6 cellular contexts compared by ENCODE assay signal in genomic region chr5:11715797-11716196, GRCh38.
"Had no signal": no experiment of that assay in that cellular context is flagged by ENCODE, and none has a peak within 500 bp of the region (broad histone marks: within the 10 kb centered on the region; RNA-seq: fewer than 3 reads in every experiment).

No MANE protein-coding gene starts in this region.

- DNase-seq: H9, HCEC 1CT, KG1 had no signal

- ATAC-seq: GM23338, HepG2 had no signal

- H3K27ac ChIP-seq: HL-60 had no signal
